21 cellular contexts compared by ENCODE assay signal in the genomic region with DNA sequence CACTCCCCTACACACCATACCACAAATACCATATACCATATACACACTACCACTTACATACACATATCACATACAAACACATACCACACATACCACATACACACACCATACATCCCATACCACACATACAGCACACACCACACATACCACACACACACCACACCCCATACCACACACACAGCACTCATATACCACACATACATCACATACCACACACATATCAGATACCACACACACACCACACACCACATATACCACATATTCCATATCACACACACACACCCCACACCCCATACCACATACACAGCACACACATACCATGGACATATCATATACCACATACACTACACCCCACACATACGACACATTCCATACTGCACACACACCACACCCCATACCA.
A peak's percentile ranks its signal among the peaks of the same experiment; 100 is the strongest.
DNase-seq lines count a peak whose midpoint lies in the region; ATAC-seq, FAIRE-seq and TF ChIP-seq lines count a peak whose summit lies in the region.
"Had no signal": no experiment of that assay in that cellular context is flagged by ENCODE, and none has a peak within 500 bp of the region (broad histone marks: within the 10 kb centered on the region; RNA-seq: fewer than 3 reads in every experiment).

No MANE protein-coding gene starts in this region.

- H2BK15ac ChIP-seq in H1 (ENCODE audit: low read length), result no peak overlapping the region

- TF ChIP-seq RAD21 in H1 (IDR thresholded peaks at IDR 0.05 in 1 of 2, conservative IDR thresholded peaks at IDR 0.05 in 1 of 2; ENCODE audit: low read depth in 2 of 2, low read length in 2 of 2), result no peak

- H3K36me3 Mint-ChIP-seq in activated T-cell treated with anti-CD3 and anti-CD28 coated beads, Interleukin-2, amount 50 U/mL, for 24 hours (ENCODE audit: low read depth), result no peaks in the 10 kb centered on the region
- H3K36me3 Mint-ChIP-seq in neural progenitor cell, result no peaks in the 10 kb centered on the region
- H3K36me3 Mint-ChIP-seq: CD4-positive, CD25-positive, alpha-beta regulatory T cell had no signal

- POLR2A ChIA-PET in HEK293 (lab: Yijun Ruan, JAX) (no interaction called here), H1 (lab: Charles Lee; ENCODE audit: partially characterized antibody) (no interaction called here)

- H3K56ac ChIP-seq in H1 (replicated peaks; ENCODE audit: insufficient read length, low read depth, low read length), result peak overlapping the region; percentile 100

- H3K27me3 Mint-ChIP-seq in activated T-cell treated with anti-CD3 and anti-CD28 coated beads, Interleukin-2, amount 50 U/mL, for 24 hours, result no peaks in the 10 kb centered on the region
- H3K27me3 Mint-ChIP-seq in neural progenitor cell (ENCODE audit: insufficient read depth, low read depth), result peaks cover 2% of the 10 kb centered on the region
- H3K27me3 Mint-ChIP-seq: CD4-positive, CD25-positive, alpha-beta regulatory T cell had no signal

- H3K27me3 ChIP-seq in H1 (replicated peaks in 1 of 4; ENCODE audit: control insufficient read depth in 3 of 4, extremely low read depth in 1 of 4, insufficient read depth in 3 of 4, low read length in 3 of 4) (no peaks in the 10 kb centered on the region), trophoblast cell (ENCODE audit: insufficient read depth, low read length) (no peaks in the 10 kb centered on the region), neural progenitor cell (no peaks in the 10 kb centered on the region)
- H3K27me3 ChIP-seq: BE2C had no signal

- no peak overlapping the region for H3K27ac Mint-ChIP-seq in activated T-cell treated with anti-CD3 and anti-CD28 coated beads, Interleukin-2, amount 50 U/mL, for 24 hours
- H3K27ac Mint-ChIP-seq in neural progenitor cell, result no peak overlapping the region
- H3K27ac Mint-ChIP-seq: CD4-positive, CD25-positive, alpha-beta regulatory T cell had no signal

- DNase-seq in activated T-cell treated with anti-CD3 and anti-CD28 coated beads, Interleukin-2, amount 50 U/mL, for 24 hours, result peak; percentile 8
- no peak for DNase-seq in activated T-cell treated with anti-CD3 and anti-CD28 coated beads, Interleukin-2, amount 50 U/mL, for 1 hour
- DNase-seq in H1 (ENCODE audit: low read depth in 1 of 2, low spot score in 2 of 2) (no peak), trophoblast cell (peak in 1 of 2 donors; percentile 31), neural progenitor cell (ENCODE audit: low spot score) (no peak)
- no peak for DNase-seq in stimulated activated CD4-positive, alpha-beta T cell treated with anti-CD3 and anti-CD28 coated beads, Interleukin-2, amount 100 ng/mL, for 48 hours
- DNase-seq: BE2C; CD4-positive, CD25-positive, alpha-beta regulatory T cell; COR-L47; DMS153; GDM1; NCI-H1417; NCI-H187 treated with DMSO at 0.1 percent for 48 hours; NCI-H345; NCI-H524 treated with DMSO at 0.1 percent for 48 hours; RPMI8226 had no signal

- H3K27ac ChIP-seq in HEK293 (ENCODE audit: extremely low read depth, low read depth, low read length) (no peak overlapping the region), H1 (ENCODE audit: low read depth, low read length) (no peak overlapping the region), trophoblast cell (ENCODE audit: low read depth, low read length) (no peak overlapping the region), neural progenitor cell (no peak overlapping the region)
- H3K27ac ChIP-seq: HL-60 had no signal

- H2AK5ac ChIP-seq in H1 (ENCODE audit: low read depth, low read length) (peak overlapping the region; percentile 95), trophoblast cell (ENCODE audit: low read length) (no peak overlapping the region)

- H3K4me1 Mint-ChIP-seq in activated T-cell treated with anti-CD3 and anti-CD28 coated beads, Interleukin-2, amount 50 U/mL, for 24 hours (ENCODE audit: low read depth), result no peaks in the 10 kb centered on the region
- peaks cover 3% of the 10 kb centered on the region for H3K4me1 Mint-ChIP-seq in neural progenitor cell
- H3K4me1 Mint-ChIP-seq: CD4-positive, CD25-positive, alpha-beta regulatory T cell had no signal

- peak overlapping the region; percentile 32; the same call in 1 of the 2 replicates for H2BK5ac ChIP-seq in H1 (ENCODE audit: low read depth, low read length)
- H2BK5ac ChIP-seq in trophoblast cell (ENCODE audit: low read depth, low read length, poor library complexity), result no peak overlapping the region

- TF ChIP-seq EP300 in H1 (IDR thresholded peaks at IDR 0.05; ENCODE audit: borderline replicate concordance in 1 of 2, low read depth in 2 of 2, low read length in 2 of 2), result no peak

- peaks cover 21% of the 10 kb centered on the region; the same call in 1 of the 2 replicates for H3K23me2 ChIP-seq in H1 (ENCODE audit: low read depth, low read length)

- H3K9me3 Mint-ChIP-seq in activated T-cell treated with anti-CD3 and anti-CD28 coated beads, Interleukin-2, amount 50 U/mL, for 24 hours, result no peaks in the 10 kb centered on the region
- H3K9me3 Mint-ChIP-seq in neural progenitor cell, result no peaks in the 10 kb centered on the region
- H3K9me3 Mint-ChIP-seq: CD4-positive, CD25-positive, alpha-beta regulatory T cell had no signal

- no peak overlapping the region for H2AFZ ChIP-seq in H1 (ENCODE audit: low read length)
- no peak overlapping the region for H2AFZ ChIP-seq in trophoblast cell (ENCODE audit: insufficient read depth, low read length, poor library complexity)
- no peak overlapping the region for H2AFZ ChIP-seq in neural progenitor cell (replicated peaks)

- H3K14ac ChIP-seq in H1 (ENCODE audit: insufficient read length) (no peak overlapping the region), trophoblast cell (ENCODE audit: low read length) (no peak overlapping the region)

- H3K4me1 ChIP-seq in HEK293 (ENCODE audit: control insufficient read depth, insufficient read depth, low read length), result no peaks in the 10 kb centered on the region
- peaks cover 0 to 3% (median 0%) of the 10 kb centered on the region in 4 experiments; a peak in 1 of 7 replicates for H3K4me1 ChIP-seq in H1 (replicated peaks in 1 of 4; ENCODE audit: control insufficient read depth in 3 of 4, insufficient read depth in 4 of 4, low read length in 3 of 4)
- H3K4me1 ChIP-seq in trophoblast cell (ENCODE audit: control insufficient read depth in 1 of 2, insufficient read depth in 2 of 2, low read length in 2 of 2), result no peaks in the 10 kb centered on the region
- no peaks in the 10 kb centered on the region for H3K4me1 ChIP-seq in neural progenitor cell

- H3K36me3 ChIP-seq in HEK293 (ENCODE audit: control insufficient read depth in 2 of 2, insufficient read depth in 1 of 2, low read length in 2 of 2) (no peaks in the 10 kb centered on the region), H1 (ENCODE audit: control insufficient read depth in 2 of 4, insufficient read depth in 4 of 4, low read length in 3 of 4) (no peaks in the 10 kb centered on the region; a peak in 1 of 8 replicates), trophoblast cell (ENCODE audit: control insufficient read depth in 1 of 2, insufficient read depth in 2 of 2, low read length in 2 of 2) (no peaks in the 10 kb centered on the region), neural progenitor cell (no peaks in the 10 kb centered on the region)
- H3K36me3 ChIP-seq: BE2C had no signal

- H4K8ac ChIP-seq in H1 (ENCODE audit: extremely low read depth, insufficient read depth, low read length) (no peak overlapping the region), trophoblast cell (ENCODE audit: low read depth, low read length) (no peak overlapping the region)

- H3K4ac ChIP-seq in H1 (replicated peaks; ENCODE audit: insufficient read length, low read depth, low read length) (peak overlapping the region; percentile 90), trophoblast cell (ENCODE audit: low read depth, low read length) (no peak overlapping the region)

- H2BK12ac ChIP-seq in H1 (ENCODE audit: low read depth, low read length) (peak overlapping the region; percentile 11; the same call in 1 of the 2 replicates), trophoblast cell (ENCODE audit: low read length) (no peak overlapping the region)

- H4K20me1 ChIP-seq in H1 (replicated peaks in 1 of 2; ENCODE audit: control insufficient read depth in 1 of 2, insufficient read depth in 2 of 2, low read length in 2 of 2) (peaks cover 0 to 21% of the 10 kb centered on the region in 2 experiments), neural progenitor cell (ENCODE audit: low read depth) (no peaks in the 10 kb centered on the region)

- H3F3A ChIP-seq in neural progenitor cell (ENCODE audit: low read depth), result peaks cover 6% of the 10 kb centered on the region

- H3K9me3 ChIP-seq in HEK293 (ENCODE audit: control insufficient read depth, insufficient read depth, low read depth, low read length) (no peaks in the 10 kb centered on the region), H1 (ENCODE audit: insufficient read depth in 2 of 2, low read depth in 1 of 2, low read length in 1 of 2) (no peaks in the 10 kb centered on the region), trophoblast cell (ENCODE audit: insufficient read depth, low read depth, low read length) (peaks cover 14% of the 10 kb centered on the region), neural progenitor cell (ENCODE audit: low read depth) (no peaks in the 10 kb centered on the region)
- H3K9me3 ChIP-seq: BE2C had no signal

- no peak overlapping the region for H3K4me3 Mint-ChIP-seq in activated T-cell treated with anti-CD3 and anti-CD28 coated beads, Interleukin-2, amount 50 U/mL, for 24 hours
- no peak overlapping the region for H3K4me3 Mint-ChIP-seq in neural progenitor cell
- H3K4me3 Mint-ChIP-seq: CD4-positive, CD25-positive, alpha-beta regulatory T cell had no signal

- no peak overlapping the region for H2BK120ac ChIP-seq in H1 (replicated peaks; ENCODE audit: low read depth, low read length)
- H2BK120ac ChIP-seq in trophoblast cell (ENCODE audit: insufficient read depth, low read length, poor library complexity), result no peak overlapping the region

- CTCF ChIA-PET in HEK293 (lab: Yijun Ruan, JAX), result no interaction called here
- CTCF ChIA-PET in H1 (lab: Charles Lee; ENCODE audit: partially characterized antibody), result no interaction called here

- no peak overlapping the region for H4K5ac ChIP-seq in H1 (ENCODE audit: insufficient read length, low read depth, low read length)

- no peak for ATAC-seq in HG02798 (IDR thresholded peaks at IDR 0.05; ENCODE audit: poor library complexity, unreplicated experiment)

- H3K4me2 ChIP-seq in H1 (ENCODE audit: insufficient read depth in 1 of 2, low read depth in 2 of 2, low read length in 2 of 2) (no peak overlapping the region), trophoblast cell (ENCODE audit: low read length) (no peak overlapping the region), neural progenitor cell (no peak overlapping the region)

- WGBS in H1 (ENCODE audit: extremely low coverage in 1 of 2, insufficient coverage in 1 of 2, insufficient read length in 1 of 2, insufficient replicate concordance in 2 of 2, low coverage in 1 of 2, low lambda C conversion rate in 2 of 2, missing lambda C conversion rate in 1 of 2), 2 experiments, result 100% methylated on average over 1 of the region's 1 CpG
- 100% methylated on average over 1 of the region's 1 CpG for WGBS in trophoblast cell (ENCODE audit: extremely low coverage, insufficient coverage, insufficient read length)

- H3K9ac ChIP-seq in H1 (replicated peaks in 1 of 4; ENCODE audit: extremely low read depth in 1 of 4, low read depth in 3 of 4, low read length in 3 of 4), result no peak overlapping the region
- no peak overlapping the region for H3K9ac ChIP-seq in trophoblast cell (ENCODE audit: low read length)
- H3K9ac ChIP-seq in neural progenitor cell, result no peak overlapping the region

- H4K12ac ChIP-seq in trophoblast cell (ENCODE audit: low read depth, low read length), result no peak overlapping the region

- H3K4me3 ChIP-seq in HEK293 (ENCODE audit: low read depth, low read length) (no peak overlapping the region), H1 (ENCODE audit: extremely low read depth in 1 of 4, insufficient read depth in 2 of 4, low read depth in 3 of 4, low read length in 4 of 4) (no peak overlapping the region), trophoblast cell (ENCODE audit: low read depth, low read length) (peak overlapping the region; percentile 38), neural progenitor cell (no peak overlapping the region)

- no peak for TF ChIP-seq CTCF in HEK293 (tag by site-specific recombination; IDR thresholded peaks at IDR 0.05)
- no peak for TF ChIP-seq CTCF in H1 (IDR thresholded peaks at IDR 0.05; ENCODE audit: control extremely low read depth in 1 of 3, insufficient read depth in 1 of 3, low read depth in 1 of 3, low read length in 3 of 3)
- no peak for TF ChIP-seq CTCF in neural progenitor cell (IDR thresholded peaks at IDR 0.05)

- H2BK20ac ChIP-seq in H1 (ENCODE audit: low read length), result no peak overlapping the region

- TF ChIP-seq POLR2A in H1 (IDR thresholded peaks at IDR 0.05; ENCODE audit: control extremely low read depth in 1 of 2, low read depth in 2 of 2, low read length in 2 of 2), result no peak

- peak overlapping the region; percentile 82 for H4K91ac ChIP-seq in H1 (replicated peaks; ENCODE audit: insufficient read length, low read length)
- H4K91ac ChIP-seq in trophoblast cell (ENCODE audit: low read depth, low read length), result no peak overlapping the region

- no peak for FAIRE-seq in H1 (lab: Jason Lieb, UNC)
- FAIRE-seq: A204.1, H54 had no signal

- peaks cover 3% of the 10 kb centered on the region; the same call in 1 of the 2 replicates for H3K79me1 ChIP-seq in H1 (ENCODE audit: low read depth, low read length)
- peaks cover 1% of the 10 kb centered on the region for H3K79me1 ChIP-seq in trophoblast cell (ENCODE audit: low read length)

- H3K79me2 ChIP-seq in H1 (ENCODE audit: control insufficient read depth in 1 of 2, insufficient read depth in 2 of 2, low read length in 2 of 2), result no peaks in the 10 kb centered on the region
- no peaks in the 10 kb centered on the region for H3K79me2 ChIP-seq in trophoblast cell (ENCODE audit: control insufficient read depth, insufficient read depth, low read length, poor library complexity)
- H3K79me2 ChIP-seq in neural progenitor cell (ENCODE audit: low read depth), result no peaks in the 10 kb centered on the region

- no peak overlapping the region for H3K23ac ChIP-seq in H1 (ENCODE audit: insufficient read length)
- H3K23ac ChIP-seq in trophoblast cell (ENCODE audit: low read length), result no peak overlapping the region

- H3K18ac ChIP-seq in H1 (ENCODE audit: extremely low read depth, low read length) (no peak overlapping the region), trophoblast cell (ENCODE audit: low read length) (no peak overlapping the region)
